In genomic region chr16:57981636-57982035, GRCh38 we compare ENCODE assay signal across 25 cellular contexts. TPM values are rescaled to one million over a fixed set of nuclear protein-coding genes. Genes with fewer than 3 reads are reported as not detected.
DNase-seq lines count a peak whose midpoint lies in the region; ATAC-seq, FAIRE-seq and TF ChIP-seq lines count a peak whose summit lies in the region.
"Had no signal": no experiment of that assay in that cellular context is flagged by ENCODE, and none has a peak within 500 bp of the region (broad histone marks: within the 10 kb centered on the region; RNA-seq: fewer than 3 reads in every experiment).

No MANE protein-coding gene starts in this region.

- intact Hi-C loops in GM12878 (cut with micrococcal nuclease; ENCODE audit: unreplicated experiment): no loop called here

- no peak for TF ChIP-seq EP300 in GM12878 (IDR thresholded peaks at IDR 0.05; ENCODE audit: borderline replicate concordance in 1 of 2, control insufficient read depth in 1 of 2, low read depth in 2 of 2, low read length in 2 of 2)

- H3K79me2 ChIP-seq in GM12878 (ENCODE audit: control insufficient read depth, insufficient read depth, low read length): no peaks in the 10 kb centered on the region

- RAD21 ChIA-PET in GM12878 (lab: Charles Lee; ENCODE audit: unreplicated experiment): no interaction called here

- H3K4me1 ChIP-seq in GM12878 (ENCODE audit: control insufficient read depth, insufficient read depth, low read length): no peaks in the 10 kb centered on the region; the same call in 1 of the 2 replicates

- CTCF ChIA-PET in GM12878 (lab: Yijun Ruan, JAX): no interaction called here

- FAIRE-seq in GM12878 (lab: Jason Lieb, UNC): no peak

- no peak overlapping the region for H3K4me3 ChIP-seq in GM12878
- H3K4me3 ChIP-seq: BLaER1 treated with 17β-estradiol and CSF1 and Interleukin-3, amounts not matched to agents 10 nM and 100 nM had no signal

- TF ChIP-seq POLR2A in GM12878 (IDR thresholded peaks at IDR 0.05; ENCODE audit: low read depth, low read length): no peak

- no peak for TF ChIP-seq RAD21 in GM12878 (IDR thresholded peaks at IDR 0.05; ENCODE audit: insufficient read depth, low read depth, low read length)

- H3K36me3 ChIP-seq in GM12878 (ENCODE audit: control insufficient read depth in 2 of 2, insufficient read depth in 2 of 2, low read length in 1 of 2): no peaks in the 10 kb centered on the region
- H3K36me3 ChIP-seq: BLaER1 treated with 17β-estradiol and CSF1 and Interleukin-3, amounts not matched to agents 10 nM and 100 nM had no signal

- no peaks in the 10 kb centered on the region for H3K9me3 ChIP-seq in GM12878 (replicated peaks; ENCODE audit: control insufficient read depth, insufficient read depth, low read length)
- H3K9me3 ChIP-seq: BLaER1 treated with 17β-estradiol and CSF1 and Interleukin-3, amounts not matched to agents 10 nM and 100 nM; SK-N-SH had no signal

- in situ Hi-C loops in GM12878 (cut with MboI): no loop called here

- no peak for TF ChIP-seq CTCF in GM12878 (IDR thresholded peaks at IDR 0.05 in 2 of 3, conservative IDR thresholded peaks at IDR 0.05 in 1 of 3; ENCODE audit: control insufficient read depth in 2 of 3, extremely low read depth in 1 of 3, insufficient read depth in 1 of 3, low read depth in 3 of 3, low read length in 3 of 3)

- DNase-seq in A172 (ENCODE audit: low spot score) (peak; percentile 41), HK-2 (ENCODE audit: unreplicated experiment) (peak; percentile 70), GM12878 (ENCODE audit: low read depth, low spot score) (no peak), myocyte (ENCODE audit: low read depth) (peak; percentile 53), NCI-H2029 (lab: John Stamatoyannopoulos, UW) (no peak), hepatic stellate cell (ENCODE audit: low spot score) (no peak)
- DNase-seq: 8988T; CD4-positive, alpha-beta T cell; DMS53; NCI-H2029 treated with DMSO at 0.1 percent for 48 hours; NCI-H526 treated with DMSO at 0.1 percent for 48 hours; SHP77 treated with DMSO at 0.1 percent for 48 hours; SK-N-SH; SW 1271 had no signal

- H3K9ac ChIP-seq in GM12878 (ENCODE audit: control insufficient read depth, insufficient read depth, low read length): no peak overlapping the region
- H3K9ac ChIP-seq: BLaER1 treated with 17β-estradiol and CSF1 and Interleukin-3, amounts not matched to agents 10 nM and 100 nM; SK-N-SH had no signal

- H2AFZ ChIP-seq in GM12878 (ENCODE audit: control insufficient read depth, low read depth, low read length): no peak overlapping the region

- no peaks in the 10 kb centered on the region for H4K20me1 ChIP-seq in GM12878 (ENCODE audit: control insufficient read depth, insufficient read depth)
- H4K20me1 ChIP-seq: BLaER1 treated with 17β-estradiol and CSF1 and Interleukin-3, amounts not matched to agents 10 nM and 100 nM had no signal

- H3K27me3 ChIP-seq in GM12878 (replicated peaks in 1 of 2; ENCODE audit: control insufficient read depth in 2 of 2, insufficient read depth in 2 of 2, low read length in 1 of 2): no peaks in the 10 kb centered on the region; a peak in 1 of 4 replicates
- H3K27me3 ChIP-seq: BLaER1 treated with 17β-estradiol and CSF1 and Interleukin-3, amounts not matched to agents 10 nM and 100 nM had no signal

- 5% methylated on average over 7 of the region's 7 CpGs for WGBS in GM12878 (ENCODE audit: insufficient coverage, insufficient replicate concordance, low lambda C conversion rate, missing lambda C conversion rate)

- SMC1A ChIA-PET in GM12878 (lab: Charles Lee; ENCODE audit: uncharacterized antibody, unreplicated experiment): interaction anchor here (0.5 to 1.5 kb wide), 2 partner anchors 83 to 202 kb away, joined by 3 read pairs; no protein-coding TSS in a partner anchor

- BruUV-seq in GM12878 (replicated peaks; lab: Mats Ljungman, UMichigan): no TSS peak

- H3K27ac ChIP-seq in GM12878 (ENCODE audit: control insufficient read depth, insufficient read depth): no peak overlapping the region
- H3K27ac ChIP-seq: BLaER1 treated with 17β-estradiol and CSF1 and Interleukin-3, amounts not matched to agents 10 nM and 100 nM; RWPE1 had no signal

- no peak overlapping the region for H3K4me2 ChIP-seq in GM12878 (ENCODE audit: control insufficient read depth, insufficient read depth)
- H3K4me2 ChIP-seq: BLaER1 treated with 17β-estradiol and CSF1 and Interleukin-3, amounts not matched to agents 10 nM and 100 nM; SK-N-SH had no signal

- ATAC-seq in GM12878: peak; percentile 52
- no peak for ATAC-seq in HG02588 (IDR thresholded peaks at IDR 0.05; ENCODE audit: unreplicated experiment)
- ATAC-seq in GM21825 (IDR thresholded peaks at IDR 0.05; ENCODE audit: unreplicated experiment): no peak
- ATAC-seq: HCT116 had no signal

- POLR2A ChIA-PET in GM12878 (lab: Charles Lee): interaction anchor here (0.6 kb wide), 1 partner anchor 18 kb away, joined by 4 read pairs; no protein-coding TSS in a partner anchor

RNA-seq across cellular contexts. Expression of gene CNGB1, which starts 10.7 kb away (rescaled TPM):
- 0.12 TPM in 1 of 2 replicates, not detected in the other for total RNA-seq in A172 (2014; rRNA removed; shearing (Covaris generic))
- total RNA-seq in GM12878 (2013; cell fraction: nucleolus; rRNA removed): not detected in 2 replicates
- total RNA-seq in GM12878 (2014; rRNA removed): not detected in 2 replicates
- not detected in 2 replicates for total RNA-seq in GM12878 (2014; rRNA removed; fragmentation: Illumina TruSeq; extraction: Trizol)
- not detected in 2 replicates for total RNA-seq in GM12878 (2021)
- polyA plus RNA-seq in GM12878 (2011; ENCODE audit: low read depth): not detected
- polyA plus RNA-seq in GM12878 (2011; rRNA removed): 0.03 TPM in 1 of 2 replicates, not detected in the other
- polyA plus RNA-seq in GM12878 (2011; cell fraction: cytosol; rRNA removed): 0.03 and 0.10 TPM in 2 replicates
- 0.04 and 0.15 TPM in 2 replicates for polyA plus RNA-seq in GM12878 (2011; cell fraction: nucleus; rRNA removed)
- polyA plus RNA-seq in GM12878 (2012): not detected in 2 replicates
- not detected in 2 replicates for polyA plus RNA-seq in GM12878 (2014; fragmentation: Illumina TruSeq; extraction: Trizol)
- not detected for polyA plus RNA-seq in GM12878 (2014; fragmentation: Nextera tagmentation; extraction: Ambion mirVana)
- not detected in 2 replicates for polyA plus RNA-seq in GM12878 (2014; rRNA removed)
- polyA plus RNA-seq in GM12878 (2016; fragmentation: Nextera tagmentation; extraction: Ambion mirVana): not detected
- polyA minus RNA-seq in GM12878 (2011; rRNA and poly(A)+ RNA removed): not detected in 2 replicates
- not detected in 2 replicates for polyA minus RNA-seq in GM12878 (2011; cell fraction: cytosol; rRNA and poly(A)+ RNA removed)
- polyA minus RNA-seq in GM12878 (2011; cell fraction: nucleus; rRNA and poly(A)+ RNA removed): not detected in 2 replicates
- total RNA-seq in myocyte: not detected in 2 replicates
- not detected for polyA plus RNA-seq in myocyte (2012)
- total RNA-seq: CD4-positive, alpha-beta T cell; G401; HT-29; LHCN-M2; MCF 10A; NCI-H460 had no signal
- polyA plus RNA-seq: AG04450 had no signal

RNA-seq across cellular contexts. Expression of gene ZNF319, which starts 18.8 kb away (rescaled TPM):
- total RNA-seq in A172 (2014; rRNA removed; shearing (Covaris generic)): 4.0 and 5.1 TPM in 2 replicates
- 4.3 and 5.1 TPM in 2 replicates for total RNA-seq in GM12878 (2013; cell fraction: nucleolus; rRNA removed)
- 1.4 TPM in 2 replicates for total RNA-seq in GM12878 (2014; rRNA removed)
- 1.1 TPM in 2 replicates for total RNA-seq in GM12878 (2014; rRNA removed; fragmentation: Illumina TruSeq; extraction: Trizol)
- total RNA-seq in GM12878 (2021): 6.9 and 7.4 TPM in 2 replicates
- 1.4 TPM for polyA plus RNA-seq in GM12878 (2011; ENCODE audit: low read depth)
- 0.72 and 1.7 TPM in 2 replicates for polyA plus RNA-seq in GM12878 (2011; rRNA removed)
- polyA plus RNA-seq in GM12878 (2011; cell fraction: cytosol; rRNA removed): 2.5 and 2.7 TPM in 2 replicates
- polyA plus RNA-seq in GM12878 (2011; cell fraction: nucleus; rRNA removed): 5.4 and 8.8 TPM in 2 replicates
- 3.7 and 4.1 TPM in 2 replicates for polyA plus RNA-seq in GM12878 (2012)
- polyA plus RNA-seq in GM12878 (2014; fragmentation: Illumina TruSeq; extraction: Trizol): 1.2 and 1.8 TPM in 2 replicates
- under 1 TPM; 0.29 to 0.69 TPM for polyA plus RNA-seq in GM12878 (2014; fragmentation: Nextera tagmentation; extraction: Ambion mirVana)
- 2.7 and 3.7 TPM in 2 replicates for polyA plus RNA-seq in GM12878 (2014; rRNA removed)
- 1 to 10 TPM; 2.8 to 3.3 TPM for polyA plus RNA-seq in GM12878 (2016; fragmentation: Nextera tagmentation; extraction: Ambion mirVana)
- 2.8 and 5.1 TPM in 2 replicates for polyA minus RNA-seq in GM12878 (2011; rRNA and poly(A)+ RNA removed)
- polyA minus RNA-seq in GM12878 (2011; cell fraction: cytosol; rRNA and poly(A)+ RNA removed): 2.1 TPM in 2 replicates
- polyA minus RNA-seq in GM12878 (2011; cell fraction: nucleus; rRNA and poly(A)+ RNA removed): 5.0 and 7.0 TPM in 2 replicates
- 3.9 and 4.3 TPM in 2 replicates for total RNA-seq in myocyte
- polyA plus RNA-seq in myocyte (2012): 9.4 TPM

RNA-seq across cellular contexts. Expression of gene USB1, which starts 19.6 kb away (rescaled TPM):
- 15.5 and 20.6 TPM in 2 replicates for total RNA-seq in A172 (2014; rRNA removed; shearing (Covaris generic))
- 44.1 and 54.1 TPM in 2 replicates for total RNA-seq in GM12878 (2013; cell fraction: nucleolus; rRNA removed)
- 9.7 and 9.9 TPM in 2 replicates for total RNA-seq in GM12878 (2014; rRNA removed)
- total RNA-seq in GM12878 (2014; rRNA removed; fragmentation: Illumina TruSeq; extraction: Trizol): 9.4 and 10.0 TPM in 2 replicates
- total RNA-seq in GM12878 (2021): 50.2 and 50.8 TPM in 2 replicates
- 20.3 TPM for polyA plus RNA-seq in GM12878 (2011; ENCODE audit: low read depth)
- polyA plus RNA-seq in GM12878 (2011; rRNA removed): 28.3 and 45.4 TPM in 2 replicates
- polyA plus RNA-seq in GM12878 (2011; cell fraction: cytosol; rRNA removed): 50.4 and 59.0 TPM in 2 replicates
- polyA plus RNA-seq in GM12878 (2011; cell fraction: nucleus; rRNA removed): 40.6 and 53.8 TPM in 2 replicates
- polyA plus RNA-seq in GM12878 (2012): 21.3 and 31.1 TPM in 2 replicates
- 37.6 and 39.7 TPM in 2 replicates for polyA plus RNA-seq in GM12878 (2014; fragmentation: Illumina TruSeq; extraction: Trizol)
- polyA plus RNA-seq in GM12878 (2014; fragmentation: Nextera tagmentation; extraction: Ambion mirVana): 1 to 10 TPM; 7.9 to 8.7 TPM
- 41.1 and 43.5 TPM in 2 replicates for polyA plus RNA-seq in GM12878 (2014; rRNA removed)
- 10 to 100 TPM; 53.2 to 72.2 TPM for polyA plus RNA-seq in GM12878 (2016; fragmentation: Nextera tagmentation; extraction: Ambion mirVana)
- 33.4 and 50.6 TPM in 2 replicates for polyA minus RNA-seq in GM12878 (2011; rRNA and poly(A)+ RNA removed)
- polyA minus RNA-seq in GM12878 (2011; cell fraction: cytosol; rRNA and poly(A)+ RNA removed): 28.3 and 28.5 TPM in 2 replicates
- polyA minus RNA-seq in GM12878 (2011; cell fraction: nucleus; rRNA and poly(A)+ RNA removed): 19.0 and 30.3 TPM in 2 replicates
- total RNA-seq in myocyte: 9.4 and 23.8 TPM in 2 replicates
- polyA plus RNA-seq in myocyte (2012): 43.3 TPM

RNA-seq across cellular contexts. Expression of gene MMP15, which starts 43.9 kb away (rescaled TPM):
- total RNA-seq in A172 (2014; rRNA removed; shearing (Covaris generic)): 6.4 and 8.0 TPM in 2 replicates
- 0.24 and 0.40 TPM in 2 replicates for total RNA-seq in GM12878 (2013; cell fraction: nucleolus; rRNA removed)
- not detected in 2 replicates for total RNA-seq in GM12878 (2014; rRNA removed)
- not detected in 2 replicates for total RNA-seq in GM12878 (2014; rRNA removed; fragmentation: Illumina TruSeq; extraction: Trizol)
- 0.13 and 0.56 TPM in 2 replicates for total RNA-seq in GM12878 (2021)
- not detected for polyA plus RNA-seq in GM12878 (2011; ENCODE audit: low read depth)
- not detected in 2 replicates for polyA plus RNA-seq in GM12878 (2011; rRNA removed)
- 0.02 and 0.04 TPM in 2 replicates for polyA plus RNA-seq in GM12878 (2011; cell fraction: cytosol; rRNA removed)
- not detected in 2 replicates for polyA plus RNA-seq in GM12878 (2011; cell fraction: nucleus; rRNA removed)
- polyA plus RNA-seq in GM12878 (2012): 0.10 TPM in 1 of 2 replicates, not detected in the other
- not detected in 2 replicates for polyA plus RNA-seq in GM12878 (2014; fragmentation: Illumina TruSeq; extraction: Trizol)
- not detected for polyA plus RNA-seq in GM12878 (2014; fragmentation: Nextera tagmentation; extraction: Ambion mirVana)
- 0.10 TPM in 1 of 2 replicates, not detected in the other for polyA plus RNA-seq in GM12878 (2014; rRNA removed)
- polyA plus RNA-seq in GM12878 (2016; fragmentation: Nextera tagmentation; extraction: Ambion mirVana): under 1 TPM in 1 of 2 experiments, not detected in 1; 0.08 TPM
- polyA minus RNA-seq in GM12878 (2011; rRNA and poly(A)+ RNA removed): not detected in 2 replicates
- 0.62 and 0.67 TPM in 2 replicates for polyA minus RNA-seq in GM12878 (2011; cell fraction: cytosol; rRNA and poly(A)+ RNA removed)
- 0.10 TPM in 1 of 2 replicates, not detected in the other for polyA minus RNA-seq in GM12878 (2011; cell fraction: nucleus; rRNA and poly(A)+ RNA removed)
- 53.2 and 89.2 TPM in 2 replicates for total RNA-seq in myocyte
- polyA plus RNA-seq in myocyte (2012): 7.2 TPM

Comparison
In these comparisons a context has a peak if more than half of its experiments do, and no peak if none do; other contexts are left out.
1. DNase-seq: peak in A172 (single experiment), HK-2 (single experiment) and myocyte (single experiment); none in GM12878 (single experiment), NCI-H2029 (single experiment) and hepatic stellate cell (single experiment).